ENCODE assay signal across 8 cellular contexts in genomic region chr4:27013012-27013411, GRCh38.
"Had no signal": no experiment of that assay in that cellular context is flagged by ENCODE, and none has a peak within 500 bp of the region (broad histone marks: within the 10 kb centered on the region; RNA-seq: fewer than 3 reads in every experiment).

No MANE protein-coding gene starts in this region.

- H3K4me3 ChIP-seq: GM23338 had no signal

- DNase-seq: H9, HCEC 1CT, KBM-7 had no signal

- H3K9me3 Mint-ChIP-seq: GM23338, H9 had no signal

- H3K27me3 Mint-ChIP-seq: IgD-negative memory B cell had no signal

- H3K27ac Mint-ChIP-seq: GM23338, H9, IgD-negative memory B cell had no signal

- ATAC-seq: GM23338, HepG2 had no signal

- H2AFZ ChIP-seq: GM23338 had no signal

- H3K9ac ChIP-seq: KMS-11 had no signal

- H3K27ac ChIP-seq: HL-60, KMS-11 had no signal

- H3K4me3 Mint-ChIP-seq: GM23338, H9, IgD-negative memory B cell had no signal

- H3K4me2 ChIP-seq: GM23338, KMS-11 had no signal
